26 cellular contexts compared by ENCODE assay signal in genomic region chr17:73141411-73141810, GRCh38. TPM values are rescaled to one million over a fixed set of nuclear protein-coding genes. Genes with fewer than 3 reads are reported as not detected.
"Had no signal": no experiment of that assay in that cellular context is flagged by ENCODE, and none has a peak within 500 bp of the region (broad histone marks: within the 10 kb centered on the region; RNA-seq: fewer than 3 reads in every experiment).

No MANE protein-coding gene starts in this region.

- H3K27me3 ChIP-seq: ascending aorta, brain microvascular endothelial cell, gastrocnemius medialis, neural progenitor cell had no signal

- H3K4me2 ChIP-seq: neural progenitor cell had no signal

- H3K4me3 Mint-ChIP-seq: activated CD8-positive, alpha-beta T cell treated with anti-CD3 and anti-CD28 coated beads, Interleukin-2, amount 10 ng/mL, durations not matched to agents 7 days and 5 days; activated naive CD4-positive, alpha-beta T cell treated with anti-CD3 and anti-CD28 coated beads, Interleukin-2, amount 50 U/mL, for 24 hours; mesothelial cell of epicardium; naive thymus-derived CD8-positive, alpha-beta T cell; neural progenitor cell; stimulated activated memory B cell treated with anti-CD40 and anti-IgM and Interleukin-4, amounts not matched to agents 10 μg/mL and 1 μg/mL and 100 μg/mL, for 72 hours had no signal

- H3K36me3 ChIP-seq: ascending aorta, brain microvascular endothelial cell, esophagus muscularis mucosa, gastrocnemius medialis, left ventricle myocardium inferior, neural progenitor cell had no signal

- H3K27ac Mint-ChIP-seq: activated CD8-positive, alpha-beta T cell treated with anti-CD3 and anti-CD28 coated beads, Interleukin-2, amount 10 ng/mL, durations not matched to agents 7 days and 5 days; activated naive CD4-positive, alpha-beta T cell treated with anti-CD3 and anti-CD28 coated beads, Interleukin-2, amount 50 U/mL, for 24 hours; mesothelial cell of epicardium; neural progenitor cell; stimulated activated memory B cell treated with anti-CD40 and anti-IgM and Interleukin-4, amounts not matched to agents 10 μg/mL and 1 μg/mL and 100 μg/mL, for 72 hours had no signal

- H3K4me3 ChIP-seq: ascending aorta, esophagus muscularis mucosa, gastrocnemius medialis, left ventricle myocardium inferior, neural progenitor cell had no signal

- H3K4me1 ChIP-seq: ascending aorta, esophagus muscularis mucosa, gastrocnemius medialis, left ventricle myocardium inferior had no signal

- H2AFZ ChIP-seq: neural progenitor cell had no signal

- H3K4me1 Mint-ChIP-seq: mesothelial cell of epicardium had no signal

- ATAC-seq: activated CD8-positive, alpha-beta T cell treated with anti-CD3 and anti-CD28 coated beads, Interleukin-2, amount 10 ng/mL, durations not matched to agents 7 days and 5 days; gastrocnemius medialis; naive thymus-derived CD8-positive, alpha-beta T cell; sciatic nerve; stimulated activated memory B cell treated with anti-CD40 and anti-IgM and Interleukin-4, amounts not matched to agents 10 μg/mL and 1 μg/mL and 100 μg/mL, for 72 hours had no signal

- H3K36me3 Mint-ChIP-seq: mesothelial cell of epicardium; neural progenitor cell; stimulated activated memory B cell treated with anti-CD40 and anti-IgM and Interleukin-4, amounts not matched to agents 10 μg/mL and 1 μg/mL and 100 μg/mL, for 72 hours had no signal

- H3K27ac ChIP-seq: ascending aorta, brain microvascular endothelial cell, esophagus muscularis mucosa, gastrocnemius medialis, left ventricle myocardium inferior, neural progenitor cell had no signal

- H3K9me3 ChIP-seq: ascending aorta, esophagus muscularis mucosa, gastrocnemius medialis had no signal

- H3K27me3 Mint-ChIP-seq: activated naive CD4-positive, alpha-beta T cell treated with anti-CD3 and anti-CD28 coated beads, Interleukin-2, amount 50 U/mL, for 24 hours had no signal

- DNase-seq: activated CD4-positive, alpha-beta T cell treated with anti-CD3 and anti-CD28 coated beads for 1 hour; activated CD4-positive, alpha-beta T cell treated with anti-CD3 and anti-CD28 coated beads, Interleukin-2, amount 50 U/mL, for 1 hour; activated CD8-positive, alpha-beta T cell treated with anti-CD3 and anti-CD28 coated beads, Interleukin-2, amount 10 ng/mL, durations not matched to agents 7 days and 5 days; activated gamma-delta T cell treated with Interleukin-2 at 50 U/mL for 16 hours; brain microvascular endothelial cell; central memory CD4-positive, alpha-beta T cell; effector memory CD4-positive, alpha-beta T cell; gastrocnemius medialis; hippocampal formation; kidney glomerular epithelial cell; left ventricle myocardium inferior; mammary epithelial cell; naive thymus-derived CD8-positive, alpha-beta T cell; small intestine; stimulated activated CD4-positive, alpha-beta T cell treated with anti-CD3 and anti-CD28 coated beads, Interleukin-15, amount 100 ng/mL, for 24 hours; T-helper 2 cell; trophoblast cell had no signal

RNA-seq across cellular contexts. Expression of gene SSTR2, which starts 23.4 kb away (rescaled TPM):
- total RNA-seq: activated CD8-positive, alpha-beta T cell treated with anti-CD3 and anti-CD28 coated beads, Interleukin-2, amount 10 ng/mL, durations not matched to agents 7 days and 5 days; dermis microvascular lymphatic vessel endothelial cell; endothelial cell of umbilical vein; mammary epithelial cell; naive thymus-derived CD8-positive, alpha-beta T cell had no signal
- polyA plus RNA-seq: mammary epithelial cell; naive thymus-derived CD8-positive, alpha-beta T cell had no signal
